In the genomic region with DNA sequence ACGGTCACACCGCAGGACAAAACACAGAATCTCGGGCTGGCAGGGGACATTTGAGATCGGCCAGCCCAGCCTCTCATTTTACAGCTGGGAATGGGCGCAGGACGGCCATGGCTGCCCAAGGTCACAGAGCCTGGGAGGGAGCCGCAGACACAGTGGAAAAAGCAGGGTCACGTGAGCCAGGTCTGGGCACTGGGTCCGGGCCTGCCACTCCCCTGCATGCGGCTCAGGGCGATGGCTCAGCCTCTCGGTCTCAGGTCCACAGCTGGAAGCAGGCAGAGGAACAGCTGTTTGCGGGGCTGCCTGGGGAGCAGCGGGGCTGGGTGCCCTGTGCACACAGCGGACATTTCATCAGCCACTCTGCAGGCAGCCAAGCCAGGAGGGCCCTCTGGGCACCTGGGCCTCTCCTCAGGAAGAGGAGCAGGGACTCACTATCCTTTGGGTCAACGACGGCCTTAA, we compare ENCODE assay signal across 1 cellular context.
TF ChIP-seq lines count a peak whose summit lies in the region.

No MANE protein-coding gene starts in this region.

TF ChIP-seq in liver, 16 proteins besides CTCF, POLR2A, EP300 and RAD21:
- TF ChIP-seq HNF4A (conservative IDR thresholded peaks at IDR 0.05) (peak in 1 of 2 donors; percentile 10), TAF1 (conservative IDR thresholded peaks at IDR 0.05) (no peak)
TF ChIP-seq in liver: peak in this region for 1.
